8 cellular contexts compared by ENCODE assay signal in the genomic region with DNA sequence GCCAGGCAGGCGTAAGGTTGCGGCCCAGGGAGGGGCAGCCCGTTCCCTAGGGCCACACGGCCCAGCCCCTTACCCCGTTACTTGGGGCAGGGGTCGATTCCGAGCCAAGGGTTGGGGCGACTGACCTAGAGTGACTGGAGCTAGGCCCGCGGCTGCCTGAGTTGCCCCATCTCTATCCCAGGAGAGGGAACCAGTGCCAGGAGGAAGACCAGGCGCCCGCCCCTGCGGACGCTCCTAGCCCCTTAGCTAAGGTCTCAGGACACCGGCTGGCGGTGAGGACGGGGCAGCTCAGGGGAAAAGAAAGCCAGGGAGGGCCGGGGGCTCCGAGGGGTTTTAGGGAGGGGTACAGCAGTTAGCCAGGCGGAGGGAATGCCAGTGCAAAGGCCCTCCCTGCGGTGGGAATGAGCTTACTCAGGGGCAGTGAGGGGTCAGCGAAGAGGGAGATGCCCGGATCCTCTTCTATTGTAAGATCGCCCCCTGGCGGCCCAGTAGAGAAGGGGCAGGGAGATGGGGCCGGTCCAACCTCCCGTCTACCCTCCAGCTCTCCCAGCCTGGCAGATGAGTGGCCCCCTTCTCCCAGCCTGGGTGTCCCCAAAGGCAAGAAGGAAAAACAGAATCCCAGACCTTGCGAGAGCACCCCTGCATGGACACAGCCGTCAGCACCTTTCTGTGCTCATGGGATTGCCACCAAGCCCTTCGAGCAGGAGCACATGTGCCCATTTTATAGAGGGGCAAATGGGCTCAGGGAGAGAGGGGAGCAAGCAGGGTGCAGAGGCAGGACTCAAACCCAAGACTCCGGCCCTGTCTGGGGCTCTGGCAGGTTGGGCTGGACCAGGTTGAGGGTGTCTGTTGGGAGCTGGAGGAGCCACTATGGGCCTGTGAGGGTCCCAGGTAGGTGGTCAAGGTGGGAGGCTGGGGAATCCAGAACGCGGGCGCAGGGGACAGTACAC. TPM values are rescaled to one million over a fixed set of nuclear protein-coding genes. Genes with fewer than 3 reads are reported as not detected.
DNase-seq lines count a peak whose midpoint lies in the region; ATAC-seq and TF ChIP-seq lines count a peak whose summit lies in the region.

No MANE protein-coding gene starts in this region.

- H3K36me3 ChIP-seq in H7 (replicated peaks; ENCODE audit: control insufficient read depth, insufficient read depth, low read length), result no peaks in the 10 kb centered on the region
- H3K36me3 ChIP-seq in adipocyte (ENCODE audit: control insufficient read depth, insufficient read depth, low read length, severe bottlenecking), result no peaks in the 10 kb centered on the region

- no peak overlapping the region for H3K27ac Mint-ChIP-seq in T-cell

- DNase-seq in H7, result peak; percentile 97
- DNase-seq in T-cell, result peak in 22 of 34 experiments; percentile 22 to 57 (median 38)
- DNase-seq in adipocyte (ENCODE audit: low read depth), result peak; percentile 58
- peak; percentile 92 for DNase-seq in iPS-NIHi7 (ENCODE audit: extremely low spot score)
- peak; percentile 40 to 63 for DNase-seq in stimulated activated CD4-positive, alpha-beta T cell treated with anti-CD3 and anti-CD28 coated beads, Interleukin-4, amount 100 ng/mL, for 4 hours
- no peak for DNase-seq in pons (ENCODE audit: low spot score)

- H3K4me3 ChIP-seq in H7 (ENCODE audit: insufficient read depth, low read depth, low read length) (no peak overlapping the region), adipocyte (ENCODE audit: low read length) (no peak overlapping the region)

- no peaks in the 10 kb centered on the region for H3K27me3 Mint-ChIP-seq in T-cell

- H3K27ac ChIP-seq in 22Rv1, result no peak overlapping the region

- no peak overlapping the region for H3K9ac ChIP-seq in adipocyte (ENCODE audit: low read length)

- H3K36me3 Mint-ChIP-seq in T-cell, result peaks cover 8% of the 10 kb centered on the region

- no peaks in the 10 kb centered on the region for H3K9me3 ChIP-seq in adipocyte (ENCODE audit: control insufficient read depth, low read length)

- POLR2A ChIA-PET in T-cell (lab: Charles Lee), result no interaction called here

- H3K27me3 ChIP-seq in H7 (ENCODE audit: control insufficient read depth, insufficient read depth, low read length), result no peaks in the 10 kb centered on the region
- H3K27me3 ChIP-seq in adipocyte (replicated peaks; ENCODE audit: control insufficient read depth, insufficient read depth, low read length), result peaks cover 7% of the 10 kb centered on the region

- no peaks in the 10 kb centered on the region for H3K9me3 Mint-ChIP-seq in T-cell

- peaks cover 18% of the 10 kb centered on the region for H3K4me1 ChIP-seq in adipocyte (ENCODE audit: control insufficient read depth, insufficient read depth, low read length)

- H3K4me1 Mint-ChIP-seq in T-cell, result peaks cover 9 to 11% (median 10%) of the 10 kb centered on the region in 3 donors

- peak; percentile 53 to 68 (median 57) for ATAC-seq in T-cell (replicated peaks in 1 of 4)
- no peak for ATAC-seq in HG03460 (IDR thresholded peaks at IDR 0.05; ENCODE audit: unreplicated experiment)

- TF ChIP-seq CTCF in 22Rv1 (IDR thresholded peaks at IDR 0.05), result peak; percentile 88

- H3K4me3 Mint-ChIP-seq in T-cell, result no peak overlapping the region

- CTCF ChIA-PET in T-cell (lab: Charles Lee), result interaction anchor here (0.5 to 1.2 kb wide), 8 partner anchors 12 to 400 kb away, joined by 3 to 6 read pairs (median 4); no protein-coding TSS in a partner anchor

RNA-seq across cellular contexts. Expression of gene CILP2, which starts 16.3 kb away (rescaled TPM):
- total RNA-seq in H7 (2014; rRNA removed; shearing (Covaris generic)), result 4.4 and 7.0 TPM in 2 replicates
- total RNA-seq in T-cell, result 1 to 10 TPM in 1 of 5 donors, under 1 TPM in 4; 0.23 to 1.3 (median 0.41) TPM

RNA-seq across cellular contexts. Expression of gene YJEFN3, which starts 25.6 kb away (rescaled TPM):
- 0.74 and 1.2 TPM in 2 replicates for total RNA-seq in H7 (2014; rRNA removed; shearing (Covaris generic))
- 10 to 100 TPM in 3 of 5 donors, 1 to 10 TPM in 2; 5.4 to 14.2 (median 12.5) TPM for total RNA-seq in T-cell

RNA-seq across cellular contexts. Expression of gene NDUFA13, which starts 38.3 kb away (rescaled TPM):
- 249 and 291 TPM in 2 replicates for total RNA-seq in H7 (2014; rRNA removed; shearing (Covaris generic))
- total RNA-seq in T-cell, result 100 to 1,000 TPM; 188 to 235 (median 233) TPM

RNA-seq across cellular contexts. Expression of gene TSSK6, which starts 39.0 kb away (rescaled TPM):
- 4.7 and 9.8 TPM in 2 replicates for total RNA-seq in H7 (2014; rRNA removed; shearing (Covaris generic))
- 10 to 100 TPM in 3 of 5 donors, 1 to 10 TPM in 2; 3.9 to 13.0 (median 11.0) TPM for total RNA-seq in T-cell
